Comparison of ENCODE assay signal across 1 cellular context in genomic region chr11:65470433-65470832, GRCh38.
TF ChIP-seq lines count a peak whose summit lies in the region.

No MANE protein-coding gene starts in this region.

TF ChIP-seq in IMR-90, 13 proteins besides CTCF, POLR2A, EP300 and RAD21 (continued from another document):
- no peak for TF ChIP-seq RFX5 (IDR thresholded peaks at IDR 0.05; ENCODE audit: low read depth, low read length)
- TF ChIP-seq MAZ (IDR thresholded peaks at IDR 0.05; ENCODE audit: borderline replicate concordance, low read depth, low read length): no peak
